Comparison of ENCODE assay signal across 13 cellular contexts in genomic region chr7:48139461-48139860, GRCh38. TPM values are rescaled to one million over a fixed set of nuclear protein-coding genes. Genes with fewer than 3 reads are reported as not detected.
DNase-seq lines count a peak whose midpoint lies in the region; ATAC-seq, FAIRE-seq and TF ChIP-seq lines count a peak whose summit lies in the region.
"Had no signal": no experiment of that assay in that cellular context is flagged by ENCODE, and none has a peak within 500 bp of the region (broad histone marks: within the 10 kb centered on the region; RNA-seq: fewer than 3 reads in every experiment).

No MANE protein-coding gene starts in this region.

- 53 to 76% (median 70%) methylated on average over 3 of the region's 3 CpGs for WGBS in psoas muscle, 3 donors

- TF ChIP-seq POLR2A in vagina (IDR thresholded peaks at IDR 0.05): no peak

- intact Hi-C loops in vagina (cut with DNase I) (no loop called here), psoas muscle (cut with DNase I) (no loop called here)

- H3K27me3 ChIP-seq in bronchial epithelial cell (ENCODE audit: control insufficient read depth, insufficient read depth, low read length): no peaks in the 10 kb centered on the region
- no peaks in the 10 kb centered on the region for H3K27me3 ChIP-seq in mucosa of rectum (ENCODE audit: control insufficient read depth in 2 of 2, insufficient read depth in 2 of 2, low read length in 2 of 2)
- H3K27me3 ChIP-seq in vagina: no peaks in the 10 kb centered on the region
- no peaks in the 10 kb centered on the region for H3K27me3 ChIP-seq in psoas muscle (ENCODE audit: insufficient read depth in 3 of 3, low read length in 2 of 3)

- peak; percentile 3 for DNase-seq in DMS53 treated with DMSO at 0.1 percent for 48 hours (lab: John Stamatoyannopoulos, UW; ENCODE audit: unreplicated experiment)
- peak; percentile 60 for DNase-seq in M059J (ENCODE audit: low read depth)
- no peak for DNase-seq in bronchial epithelial cell (ENCODE audit: low read depth)
- DNase-seq in vagina (ENCODE audit: extremely low spot score in 2 of 2): no peak
- no peak for DNase-seq in HTR-8/SVneo (ENCODE audit: insufficient read length, low spot score)
- no peak for DNase-seq in HK-2 (ENCODE audit: unreplicated experiment)
- no peak for DNase-seq in psoas muscle
- DNase-seq: activated T-cell treated with anti-CD3 and anti-CD28 coated beads, Interleukin-2, amount 50 U/mL, for 4 hours; effector memory CD8-positive, alpha-beta T cell; NCI-H187; stimulated activated naive CD4-positive, alpha-beta T cell; T-helper 17 cell had no signal

- H3K9me3 ChIP-seq in mucosa of rectum (ENCODE audit: control insufficient read depth in 2 of 2, low read length in 2 of 2) (peaks cover 0 to 3% of the 10 kb centered on the region in 2 donors), vagina (no peaks in the 10 kb centered on the region), psoas muscle (no peaks in the 10 kb centered on the region)

- H3K9ac ChIP-seq in mucosa of rectum (ENCODE audit: low read depth in 1 of 2, low read length in 2 of 2): no peak overlapping the region

- H3K36me3 ChIP-seq in bronchial epithelial cell (ENCODE audit: control insufficient read depth, insufficient read depth, low read length) (no peaks in the 10 kb centered on the region), mucosa of rectum (ENCODE audit: control insufficient read depth in 2 of 2, insufficient read depth in 2 of 2, low read length in 2 of 2) (no peaks in the 10 kb centered on the region), vagina (no peaks in the 10 kb centered on the region), psoas muscle (ENCODE audit: insufficient read depth in 1 of 2, low read depth in 1 of 2) (no peaks in the 10 kb centered on the region)

- FAIRE-seq in bronchial epithelial cell (lab: Jason Lieb, UNC) (no peak), HTR-8/SVneo (lab: Jason Lieb, UNC) (no peak)

- H3K27ac ChIP-seq in mucosa of rectum (ENCODE audit: low read depth in 2 of 2, low read length in 2 of 2): peak overlapping the region; percentile 74 to 87
- H3K27ac ChIP-seq in vagina: no peak overlapping the region
- H3K27ac ChIP-seq in psoas muscle: no peak overlapping the region

- H3K4me3 ChIP-seq in bronchial epithelial cell (ENCODE audit: low read depth, low read length) (no peak overlapping the region), mucosa of rectum (ENCODE audit: low read length in 2 of 2) (no peak overlapping the region), vagina (no peak overlapping the region), psoas muscle (no peak overlapping the region)

- H3K4me1 ChIP-seq in mucosa of rectum (ENCODE audit: control insufficient read depth in 2 of 2, insufficient read depth in 2 of 2, low read length in 2 of 2) (peaks cover 25 to 50% of the 10 kb centered on the region in 2 donors), vagina (no peaks in the 10 kb centered on the region), psoas muscle (no peaks in the 10 kb centered on the region)

- TF ChIP-seq CTCF in bronchial epithelial cell (IDR thresholded peaks at IDR 0.05; ENCODE audit: insufficient read depth, low read length, severe bottlenecking) (peak; percentile 6), vagina (IDR thresholded peaks at IDR 0.05) (no peak), psoas muscle (IDR thresholded peaks at IDR 0.05) (no peak)

- ATAC-seq in psoas muscle: no peak
- ATAC-seq: activated T-cell treated with anti-CD3 and anti-CD28 coated beads, Interleukin-2, amount 50 U/mL, for 4 hours; effector memory CD8-positive, alpha-beta T cell; T-helper 17 cell had no signal

RNA-seq across cellular contexts. Expression of gene ABCA13, which starts 31.8 kb away (rescaled TPM):
- total RNA-seq in M059J (2014; rRNA removed; shearing (Covaris generic)): 0.07 TPM in 1 of 2 replicates, not detected in the other
- 0.79 and 1.2 TPM in 2 replicates for total RNA-seq in bronchial epithelial cell
- under 0.01 TPM for total RNA-seq in vagina
- under 1 TPM in 3 of 4 donors, not detected in 1; 0.06 to 0.12 (median 0.10) TPM for total RNA-seq in psoas muscle
- not detected for polyA plus RNA-seq in psoas muscle
- total RNA-seq: T-helper 17 cell had no signal

RNA-seq across cellular contexts. Expression of gene UPP1, which starts 50.4 kb away (rescaled TPM):
- total RNA-seq in M059J (2014; rRNA removed; shearing (Covaris generic)): 11.7 and 21.1 TPM in 2 replicates
- total RNA-seq in bronchial epithelial cell (762 and 1,034 TPM in 2 replicates), vagina (79.8 TPM), psoas muscle (10 to 100 TPM in 3 of 4 donors, 1 to 10 TPM in 1; 7.5 to 14.5 (median 12.6) TPM)
- polyA plus RNA-seq in psoas muscle: 100 to 1,000 TPM in 1 of 3 donors, 10 to 100 TPM in 2; 10.3 to 250 (median 11.9) TPM

Comparison
In these comparisons a context has a peak if more than half of its experiments do, and no peak if none do; other contexts are left out.
1. DNase-seq: peak in DMS53 treated with DMSO at 0.1 percent for 48 hours (single experiment) and M059J (single experiment); none in bronchial epithelial cell (single experiment), vagina (0 of 2), HTR-8/SVneo (single experiment), HK-2 (single experiment) and psoas muscle (0 of 2).
2. H3K27ac ChIP-seq: peak in mucosa of rectum (2 of 2); none in vagina (single experiment) and psoas muscle (single experiment).